13 cellular contexts compared by ENCODE assay signal in the genomic region with DNA sequence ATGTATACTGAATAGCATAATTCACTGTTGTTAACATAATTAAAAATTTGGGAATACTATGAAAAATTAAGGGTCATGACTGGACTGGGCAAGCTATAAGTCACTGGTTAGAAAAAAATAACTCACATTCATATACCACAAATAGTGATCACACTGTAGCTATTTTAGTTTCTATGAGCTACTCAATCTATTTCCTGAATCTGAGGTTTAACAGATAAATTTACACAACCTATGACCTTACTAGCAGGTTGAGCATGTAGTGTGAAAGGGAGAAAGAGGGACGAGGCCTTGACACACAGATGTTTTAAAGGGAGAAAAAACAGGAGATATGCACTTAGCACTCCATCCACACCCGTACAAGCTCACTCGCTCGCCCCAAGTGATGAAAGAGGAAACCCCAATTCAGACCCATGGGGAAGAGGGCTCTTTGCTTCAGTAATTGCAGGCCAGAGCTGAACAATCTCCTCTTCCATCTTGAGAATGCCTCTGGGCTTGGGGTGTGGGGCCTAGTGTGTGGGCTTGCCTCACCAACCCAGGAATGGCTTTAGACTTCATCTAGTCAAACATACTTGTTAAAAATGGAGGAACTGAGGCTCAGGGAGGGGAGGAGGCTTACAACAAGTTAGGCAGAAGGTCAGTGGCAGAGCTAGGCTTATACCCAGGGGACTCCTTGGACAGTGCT. TPM values are rescaled to one million over a fixed set of nuclear protein-coding genes. Genes with fewer than 3 reads are reported as not detected.
A peak's percentile ranks its signal among the peaks of the same experiment; 100 is the strongest.
DNase-seq lines count a peak whose midpoint lies in the region; ATAC-seq and TF ChIP-seq lines count a peak whose summit lies in the region.
"Had no signal": no experiment of that assay in that cellular context is flagged by ENCODE, and none has a peak within 500 bp of the region (broad histone marks: within the 10 kb centered on the region; RNA-seq: fewer than 3 reads in every experiment).

No MANE protein-coding gene starts in this region.

- no peak overlapping the region for H3K4me2 ChIP-seq in Loucy (ENCODE audit: low read depth, low read length, poor library complexity, severe bottlenecking)

- no peak for TF ChIP-seq POLR2A in gastroesophageal sphincter (IDR thresholded peaks at IDR 0.05)

- H3K9me2 ChIP-seq in Loucy (replicated peaks; ENCODE audit: low read depth, low read length) = no peaks in the 10 kb centered on the region

- no peaks in the 10 kb centered on the region for H3F3A ChIP-seq in Loucy (ENCODE audit: low read depth)

- H3K9ac ChIP-seq in Loucy (ENCODE audit: low read depth, low read length, poor library complexity, severe bottlenecking) (peak overlapping the region; percentile 5), subcutaneous abdominal adipose tissue (ENCODE audit: low read length in 5 of 5) (peak overlapping the region in 1 of 5 donors; percentile 6)

- DNase-seq in ecto neural progenitor cell (ENCODE audit: low spot score) = peak; percentile 12
- no peak for DNase-seq in 8988T
- DNase-seq in COLO829 (ENCODE audit: low spot score) = no peak
- DNase-seq in GM19240 (ENCODE audit: insufficient read length, low spot score) = no peak
- DNase-seq: anterior cingulate cortex; H9; naive thymus-derived CD8-positive, alpha-beta T cell; NCI-H1092 treated with DMSO at 0.1 percent for 48 hours; NCI-H774 had no signal

- no peaks in the 10 kb centered on the region for H3K36me3 ChIP-seq in Loucy (ENCODE audit: insufficient read depth, low read length)
- H3K36me3 ChIP-seq in subcutaneous abdominal adipose tissue (ENCODE audit: control insufficient read depth in 5 of 5, insufficient read depth in 5 of 5, low read length in 5 of 5) = no peaks in the 10 kb centered on the region
- no peaks in the 10 kb centered on the region for H3K36me3 ChIP-seq in gastroesophageal sphincter

- H3K4me1 ChIP-seq in Loucy (ENCODE audit: insufficient read depth, low read length, poor library complexity, severe bottlenecking) = peaks cover 44% of the 10 kb centered on the region
- H3K4me1 ChIP-seq in subcutaneous abdominal adipose tissue (ENCODE audit: control insufficient read depth in 5 of 5, insufficient read depth in 5 of 5, low read length in 5 of 5) = peaks cover 13 to 99% (median 92%) of the 10 kb centered on the region in 5 donors
- peaks cover 15 to 98% (median 42%) of the 10 kb centered on the region in 3 donors for H3K4me1 ChIP-seq in gastroesophageal sphincter

- H3K4me3 ChIP-seq in Loucy (ENCODE audit: low read length, poor library complexity, severe bottlenecking) (no peak overlapping the region), subcutaneous abdominal adipose tissue (ENCODE audit: low read depth in 1 of 5, low read length in 5 of 5) (peak overlapping the region in 1 of 5 donors; percentile 10), gastroesophageal sphincter (no peak overlapping the region)

- H3K27me3 ChIP-seq in Loucy (ENCODE audit: insufficient read depth, low read length, poor library complexity, severe bottlenecking) = no peaks in the 10 kb centered on the region
- H3K27me3 ChIP-seq in subcutaneous abdominal adipose tissue (ENCODE audit: control insufficient read depth in 5 of 5, insufficient read depth in 4 of 5, low read length in 5 of 5) = no peaks in the 10 kb centered on the region
- H3K27me3 ChIP-seq in gastroesophageal sphincter = no peaks in the 10 kb centered on the region

- ATAC-seq in GM18868 (IDR thresholded peaks at IDR 0.05; ENCODE audit: unreplicated experiment) (peak; percentile 11), gastroesophageal sphincter (no peak)
- ATAC-seq: naive thymus-derived CD8-positive, alpha-beta T cell had no signal

- WGBS in gastroesophageal sphincter (ENCODE audit: low coverage in 1 of 2), 2 donors = 57% methylated on average over 3 to 4 of the region's 4 CpGs

- TF ChIP-seq CTCF in Loucy (conservative IDR thresholded peaks at IDR 0.05; ENCODE audit: low read length) (no peak), gastroesophageal sphincter (IDR thresholded peaks at IDR 0.05) (no peak)

- H4K20me1 ChIP-seq in Loucy (ENCODE audit: insufficient read depth, low read length, poor library complexity, severe bottlenecking) = no peaks in the 10 kb centered on the region

- no peaks in the 10 kb centered on the region for H3K9me3 ChIP-seq in Loucy (ENCODE audit: insufficient read depth, low read depth, low read length)
- no peaks in the 10 kb centered on the region for H3K9me3 ChIP-seq in subcutaneous abdominal adipose tissue (ENCODE audit: control insufficient read depth in 5 of 5, low read length in 5 of 5)
- no peaks in the 10 kb centered on the region for H3K9me3 ChIP-seq in gastroesophageal sphincter

- H3K27ac ChIP-seq in subcutaneous abdominal adipose tissue (ENCODE audit: low read depth, low read length) (peak overlapping the region; percentile 85), gastroesophageal sphincter (peak overlapping the region in 1 of 4 donors; percentile 33)

- H2AFZ ChIP-seq in Loucy (ENCODE audit: low read length) = no peak overlapping the region

- H3K79me2 ChIP-seq in Loucy (ENCODE audit: insufficient read depth, low read length) = no peaks in the 10 kb centered on the region

- no peak for TF ChIP-seq EP300 in gastroesophageal sphincter (IDR thresholded peaks at IDR 0.05)

RNA-seq across cellular contexts. Expression of gene CYRIA, which starts 10.7 kb away (rescaled TPM):
- total RNA-seq in gastroesophageal sphincter = 10 to 100 TPM in 3 of 4 donors, 1 to 10 TPM in 1; 9.3 to 20.7 (median 13.4) TPM
